In the genomic region with DNA sequence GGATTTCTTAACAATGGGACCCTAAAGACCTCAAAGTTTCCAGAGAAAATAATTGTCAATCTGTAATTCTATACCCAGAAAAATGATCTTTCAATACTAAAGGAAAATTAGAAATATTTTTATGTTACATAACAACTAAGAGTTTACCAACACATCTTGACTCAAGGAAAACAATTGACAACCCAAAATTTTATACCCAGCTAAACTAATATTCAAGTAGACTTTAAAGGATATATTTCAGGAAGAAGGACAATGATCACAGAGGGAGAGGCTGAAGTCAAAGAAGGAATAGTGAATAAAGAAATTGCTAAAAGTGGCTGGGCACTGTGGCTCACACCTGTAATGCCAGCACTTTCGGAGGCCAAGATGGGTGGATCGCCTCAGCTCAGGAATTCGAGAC, we compare ENCODE assay signal across 32 cellular contexts. TPM values are rescaled to one million over a fixed set of nuclear protein-coding genes. Genes with fewer than 3 reads are reported as not detected.
"Had no signal": no experiment of that assay in that cellular context is flagged by ENCODE, and none has a peak within 500 bp of the region (broad histone marks: within the 10 kb centered on the region; RNA-seq: fewer than 3 reads in every experiment).

No MANE protein-coding gene starts in this region.

- H3K4me1 Mint-ChIP-seq: naive thymus-derived CD4-positive, alpha-beta T cell; natural killer cell; nephron; stimulated activated memory B cell treated with anti-CD40 and anti-IgM and Interleukin-4, amounts not matched to agents 10 μg/mL and 1 μg/mL and 100 μg/mL, for 72 hours; stimulated activated naive CD8-positive, alpha-beta T cell treated with anti-CD3 and anti-CD28 coated beads, Interleukin-15, amount 100 ng/mL, for 72 hours had no signal

- H3K36me3 Mint-ChIP-seq: natural killer cell, type B pancreatic cell had no signal

- H3K4me2 ChIP-seq: smooth muscle cell had no signal

- H3K36me3 ChIP-seq: neutrophil, pancreas, spleen, suprapubic skin, tibial artery, transverse colon, upper lobe of right lung, uterus had no signal

- H3K27ac Mint-ChIP-seq: naive thymus-derived CD4-positive, alpha-beta T cell; natural killer cell; nephron; progenitor cell of endocrine pancreas; stimulated activated memory B cell treated with anti-CD40 and anti-IgM and Interleukin-4, amounts not matched to agents 10 μg/mL and 1 μg/mL and 100 μg/mL, for 72 hours; stimulated activated naive CD8-positive, alpha-beta T cell treated with anti-CD3 and anti-CD28 coated beads, Interleukin-15, amount 100 ng/mL, for 72 hours; type B pancreatic cell had no signal

- DNase-seq: naive thymus-derived CD4-positive, alpha-beta T cell; natural killer cell; nucleus accumbens; pancreas; posterior cingulate gyrus; psoas muscle; right cardiac atrium; spleen; stimulated activated CD4-positive, alpha-beta T cell treated with anti-CD3 and anti-CD28 coated beads, Interleukin-12 subunit alpha, Interleukin-12 subunit beta, amount 100 ng/mL, for 4 hours; stimulated activated CD4-positive, alpha-beta T cell treated with anti-CD3 and anti-CD28 coated beads, Interleukin-1b, Interleukin-23, amount 100 ng/mL, for 48 hours; stimulated activated CD4-positive, alpha-beta T cell treated with anti-CD3 and anti-CD28 coated beads, Interleukin-4, amount 100 ng/mL, for 1 hour; stimulated activated CD4-positive, alpha-beta T cell treated with anti-CD3 and anti-CD28 coated beads, Interleukin-4, amount 100 ng/mL, for 4 hours; stimulated activated CD8-positive, alpha-beta memory T cell treated with anti-CD3 and anti-CD28 coated beads, Interleukin-4, amount 100 ng/mL, for 48 hours; stimulated activated naive CD4-positive, alpha-beta T cell; stimulated activated naive CD8-positive, alpha-beta T cell treated with anti-CD3 and anti-CD28 coated beads, Interleukin-15, amount 100 ng/mL, for 72 hours; stimulated activated naive CD8-positive, alpha-beta T cell treated with anti-CD3 and anti-CD28 coated beads, Interleukin-15, Interleukin-2, amounts not matched to agents 100 U/mL and 50 U/mL, for 24 hours; substantia nigra; testis; tibial artery; transverse colon; upper lobe of right lung; uterus had no signal

- FAIRE-seq: pancreas had no signal

- H3K9me3 ChIP-seq: neutrophil, pancreas, testis, upper lobe of right lung, uterus had no signal

- H3K27ac ChIP-seq: neutrophil, pancreas, psoas muscle, skin epidermis, spleen, suprapubic skin, testis, tibial artery, transverse colon, upper lobe of right lung, uterus had no signal

- H3K4me1 ChIP-seq: pancreas, psoas muscle, spleen, suprapubic skin, testis, tibial artery, transverse colon, upper lobe of right lung, uterus had no signal

- H3K4me3 Mint-ChIP-seq: naive thymus-derived CD4-positive, alpha-beta T cell; natural killer cell; nephron; stimulated activated memory B cell treated with anti-CD40 and anti-IgM and Interleukin-4, amounts not matched to agents 10 μg/mL and 1 μg/mL and 100 μg/mL, for 72 hours; stimulated activated naive CD8-positive, alpha-beta T cell treated with anti-CD3 and anti-CD28 coated beads, Interleukin-15, amount 100 ng/mL, for 72 hours; type B pancreatic cell had no signal

- H3K4me3 ChIP-seq: pancreas, psoas muscle, skin epidermis, smooth muscle cell, spleen, suprapubic skin, testis, tibial artery, transverse colon, upper lobe of right lung, uterus had no signal

- H3K27me3 ChIP-seq: pancreas, suprapubic skin, testis, upper lobe of right lung, uterus had no signal

- ATAC-seq: naive thymus-derived CD4-positive, alpha-beta T cell; natural killer cell; pancreas; psoas muscle; right cardiac atrium; sciatic nerve; stimulated activated memory B cell treated with anti-CD40 and anti-IgM and Interleukin-4, amounts not matched to agents 10 μg/mL and 1 μg/mL and 100 μg/mL, for 72 hours; stimulated activated naive CD8-positive, alpha-beta T cell treated with anti-CD3 and anti-CD28 coated beads, Interleukin-15, amount 100 ng/mL, for 72 hours; stimulated activated naive CD8-positive, alpha-beta T cell treated with anti-CD3 and anti-CD28 coated beads, Interleukin-15, Interleukin-2, amounts not matched to agents 100 U/mL and 50 U/mL, for 24 hours; upper lobe of right lung had no signal

RNA-seq across cellular contexts. Expression of a gene that starts 12.6 kb away (rescaled TPM):
- polyA plus RNA-seq: neural cell, psoas muscle had no signal
